In genomic region chr2:101493074-101493473, GRCh38 we compare ENCODE assay signal across 19 cellular contexts. TPM values are rescaled to one million over a fixed set of nuclear protein-coding genes. Genes with fewer than 3 reads are reported as not detected.
A peak's percentile ranks its signal among the peaks of the same experiment; 100 is the strongest.
DNase-seq lines count a peak whose midpoint lies in the region; ATAC-seq, FAIRE-seq and TF ChIP-seq lines count a peak whose summit lies in the region.
"Had no signal": no experiment of that assay in that cellular context is flagged by ENCODE, and none has a peak within 500 bp of the region (broad histone marks: within the 10 kb centered on the region; RNA-seq: fewer than 3 reads in every experiment).

No MANE protein-coding gene starts in this region.

- no peaks in the 10 kb centered on the region for H3K27me3 ChIP-seq in DND-41 (ENCODE audit: insufficient read depth, low read length, poor library complexity)
- H3K27me3 ChIP-seq in IMR-90 (ENCODE audit: control insufficient read depth, insufficient read depth, low read length): no peaks in the 10 kb centered on the region
- H3K27me3 ChIP-seq in hepatocyte: no peaks in the 10 kb centered on the region
- H3K27me3 ChIP-seq: BLaER1 treated with 17β-estradiol and CSF1 and Interleukin-3, amounts not matched to agents 10 nM and 100 nM had no signal

- peak; percentile 53 for FAIRE-seq in urothelium cell line (lab: Jason Lieb, UNC)
- FAIRE-seq: G401.6, GM12891, GM19239 had no signal

- TF ChIP-seq POLR2A in IMR-90 (IDR thresholded peaks at IDR 0.05; ENCODE audit: low read depth, low read length): no peak

- H3K9me2 ChIP-seq in hepatocyte (replicated peaks; ENCODE audit: insufficient read depth): no peaks in the 10 kb centered on the region

- no peak overlapping the region for H4K8ac ChIP-seq in IMR-90 (ENCODE audit: low read depth in 2 of 2, low read length in 2 of 2)

- no peak overlapping the region for H3K14ac ChIP-seq in IMR-90 (replicated peaks; ENCODE audit: low read depth, low read length)

- no peak for TF ChIP-seq RAD21 in IMR-90 (IDR thresholded peaks at IDR 0.05; ENCODE audit: low read length)

- TF ChIP-seq CTCF in DND-41 (IDR thresholded peaks at IDR 0.05; ENCODE audit: borderline replicate concordance, extremely low read depth, low read length, poor library complexity, severe bottlenecking) (no peak), IMR-90 (conservative IDR thresholded peaks at IDR 0.05; ENCODE audit: low read depth, low read length) (no peak), hepatocyte (IDR thresholded peaks at IDR 0.05; ENCODE audit: poor library complexity) (no peak)

- H3K36me3 ChIP-seq in DND-41 (ENCODE audit: insufficient read depth, low read length) (no peaks in the 10 kb centered on the region), IMR-90 (ENCODE audit: control insufficient read depth, insufficient read depth, low read length) (no peaks in the 10 kb centered on the region), hepatocyte (replicated peaks; ENCODE audit: insufficient read depth, low read depth) (no peaks in the 10 kb centered on the region)
- H3K36me3 ChIP-seq: BLaER1 treated with 17β-estradiol and CSF1 and Interleukin-3, amounts not matched to agents 10 nM and 100 nM had no signal

- 0 out of 2 replicates have a peak, but pooled peaks cover 3% of the 10 kb centered on the region for H3K9me1 ChIP-seq in IMR-90 (ENCODE audit: insufficient read depth, low read length)

- WGBS in IMR-90 (ENCODE audit: extremely low coverage in 2 of 2, insufficient read length in 1 of 2), 2 experiments: no CpG with 5 or more reads among the region's 6 CpGs
- WGBS in hepatocyte (ENCODE audit: low lambda C conversion rate, missing lambda C conversion rate): 84% methylated on average over 6 of the region's 6 CpGs

- H3K4ac ChIP-seq in IMR-90 (ENCODE audit: low read depth, low read length): no peak overlapping the region

- H2BK20ac ChIP-seq in IMR-90 (ENCODE audit: low read depth, low read length): no peak overlapping the region

- POLR2A ChIA-PET in IMR-90 (lab: Charles Lee; ENCODE audit: unreplicated experiment): no interaction called here

- CTCF ChIA-PET in IMR-90 (lab: Yijun Ruan, JAX): no interaction called here

- H3K4me2 ChIP-seq in DND-41 (ENCODE audit: insufficient read depth, low read length) (no peak overlapping the region), IMR-90 (ENCODE audit: low read depth, low read length) (no peak overlapping the region), hepatocyte (no peak overlapping the region)
- H3K4me2 ChIP-seq: BLaER1 treated with 17β-estradiol and CSF1 and Interleukin-3, amounts not matched to agents 10 nM and 100 nM had no signal

- DNase-seq in DND-41: no peak
- no peak for DNase-seq in IMR-90
- peak; percentile 45 for DNase-seq in hepatocyte (ENCODE audit: low spot score)
- DNase-seq in urothelium cell line (ENCODE audit: low spot score): no peak
- no peak for DNase-seq in stimulated activated naive CD8-positive, alpha-beta T cell treated with anti-CD3 and anti-CD28 coated beads, Interleukin-15, Interleukin-2, amounts not matched to agents 100 U/mL and 50 U/mL, for 24 hours
- DNase-seq in activated CD8-positive, alpha-beta memory T cell treated with anti-CD3 and anti-CD28 coated beads for 24 hours: no peak
- DNase-seq: 8988T; Calu3; CD8-positive, alpha-beta T cell; DMS53; HCEC 1CT had no signal

- intact Hi-C loops in IMR-90 (cut with micrococcal nuclease): no loop called here

- dilution Hi-C loops in IMR-90 (cut with HindIII; ENCODE audit: low sequenced_read_pairs, unreplicated experiment): no loop called here

- ATAC-seq in DND-41 (ENCODE audit: insufficient read depth, low read depth) (no peak), IMR-90 (ENCODE audit: low read depth) (no peak), HG03139 (IDR thresholded peaks at IDR 0.05; ENCODE audit: unreplicated experiment) (no peak)
- no peak for ATAC-seq in stimulated activated naive CD8-positive, alpha-beta T cell treated with anti-CD3 and anti-CD28 coated beads, Interleukin-15, Interleukin-2, amounts not matched to agents 100 U/mL and 50 U/mL, for 24 hours
- ATAC-seq: CD8-positive, alpha-beta T cell had no signal

- H3K18ac ChIP-seq in IMR-90 (ENCODE audit: low read depth, low read length): no peak overlapping the region

- H4K20me1 ChIP-seq in DND-41 (ENCODE audit: insufficient read depth, low read length): no peaks in the 10 kb centered on the region
- H4K20me1 ChIP-seq in IMR-90 (ENCODE audit: insufficient read depth, low read length): no peaks in the 10 kb centered on the region
- H4K20me1 ChIP-seq in hepatocyte (ENCODE audit: insufficient read depth, poor library complexity, severe bottlenecking): no peaks in the 10 kb centered on the region
- H4K20me1 ChIP-seq: BLaER1 treated with 17β-estradiol and CSF1 and Interleukin-3, amounts not matched to agents 10 nM and 100 nM had no signal

- no peak overlapping the region for H2BK5ac ChIP-seq in IMR-90 (ENCODE audit: low read depth, low read length, poor library complexity, severe bottlenecking)

- H3K9me3 ChIP-seq in DND-41 (ENCODE audit: insufficient read depth, low read length, severe bottlenecking) (no peaks in the 10 kb centered on the region), IMR-90 (ENCODE audit: control insufficient read depth, insufficient read depth, low read length) (no peaks in the 10 kb centered on the region), hepatocyte (ENCODE audit: low read depth) (no peaks in the 10 kb centered on the region)

- H2AK9ac ChIP-seq in IMR-90 (replicated peaks; ENCODE audit: low read depth, low read length, poor library complexity): no peak overlapping the region

- H2BK120ac ChIP-seq in IMR-90 (ENCODE audit: low read depth, low read length): no peak overlapping the region

- H4K5ac ChIP-seq in IMR-90 (ENCODE audit: low read depth, low read length): no peak overlapping the region

- H3K79me2 ChIP-seq in DND-41 (ENCODE audit: insufficient read depth, low read length): no peaks in the 10 kb centered on the region
- no peaks in the 10 kb centered on the region for H3K79me2 ChIP-seq in hepatocyte

- H2BK15ac ChIP-seq in IMR-90 (ENCODE audit: low read depth, low read length): no peak overlapping the region

- in situ Hi-C loops in IMR-90 (cut with MboI; ENCODE audit: low sequenced_read_pairs): no loop called here

- H3K4me3 ChIP-seq in DND-41 (ENCODE audit: low read depth in 1 of 2, low read length in 2 of 2) (no peak overlapping the region), IMR-90 (ENCODE audit: insufficient read depth, low read depth, low read length) (no peak overlapping the region), hepatocyte (no peak overlapping the region)
- H3K4me3 ChIP-seq: BLaER1 treated with 17β-estradiol and CSF1 and Interleukin-3, amounts not matched to agents 10 nM and 100 nM had no signal

- H3K27ac ChIP-seq in DND-41 (ENCODE audit: low read length) (no peak overlapping the region), IMR-90 (ENCODE audit: insufficient read depth, low read length) (no peak overlapping the region), hepatocyte (peak overlapping the region; percentile 73)
- H3K27ac ChIP-seq: BLaER1 treated with 17β-estradiol and CSF1 and Interleukin-3, amounts not matched to agents 10 nM and 100 nM; HL-60 had no signal

- H3K79me1 ChIP-seq in IMR-90 (ENCODE audit: low read depth in 1 of 2, low read length in 2 of 2): no peaks in the 10 kb centered on the region; a peak in 1 of 4 replicates

- H3K9ac ChIP-seq in DND-41 (ENCODE audit: low read depth, low read length): no peak overlapping the region
- no peak overlapping the region for H3K9ac ChIP-seq in IMR-90 (ENCODE audit: low read depth, low read length)
- H3K9ac ChIP-seq: BLaER1 treated with 17β-estradiol and CSF1 and Interleukin-3, amounts not matched to agents 10 nM and 100 nM had no signal

- H3K4me1 ChIP-seq in DND-41 (ENCODE audit: insufficient read depth, low read length) (no peaks in the 10 kb centered on the region), IMR-90 (ENCODE audit: control insufficient read depth, insufficient read depth, low read length) (no peaks in the 10 kb centered on the region), hepatocyte (ENCODE audit: insufficient read depth) (no peaks in the 10 kb centered on the region)

- H2AK5ac ChIP-seq in IMR-90 (ENCODE audit: low read depth, low read length): peak overlapping the region; percentile 51; the same call in 1 of the 2 replicates

- H3K23ac ChIP-seq in IMR-90 (ENCODE audit: low read depth, low read length): no peak overlapping the region

- H4K91ac ChIP-seq in IMR-90 (ENCODE audit: insufficient read depth, low read depth, low read length): no peak overlapping the region

- BruUV-seq in IMR-90 (replicated peaks; lab: Mats Ljungman, UMichigan): no TSS peak

- H2AFZ ChIP-seq in DND-41 (ENCODE audit: low read depth, low read length): 0 out of 2 replicates have a peak overlapping the region, but pooled peaks have one; percentile 19
- peak overlapping the region; percentile 8 for H2AFZ ChIP-seq in IMR-90 (replicated peaks; ENCODE audit: low read length, poor library complexity)
- no peak overlapping the region for H2AFZ ChIP-seq in hepatocyte

- H3K56ac ChIP-seq in IMR-90 (ENCODE audit: extremely low read depth, insufficient read depth, low read length): no peak overlapping the region

TF ChIP-seq in IMR-90, 13 proteins besides CTCF, POLR2A, EP300 and RAD21:
- TF ChIP-seq MXI1 (IDR thresholded peaks at IDR 0.05; ENCODE audit: borderline replicate concordance, low read depth, low read length) (no peak), RCOR1 (IDR thresholded peaks at IDR 0.05; ENCODE audit: insufficient replicate concordance, low read length) (no peak), RFX5 (IDR thresholded peaks at IDR 0.05; ENCODE audit: low read depth, low read length) (no peak)

RNA-seq across cellular contexts. Expression of gene RFX8, which starts 18.2 kb away (rescaled TPM):
- total RNA-seq in IMR-90 (2012; rRNA removed) (1.9 and 2.9 TPM in 2 replicates), hepatocyte (not detected in 2 replicates)
- polyA plus RNA-seq in IMR-90 (2012; rRNA removed) (3.4 and 5.3 TPM in 2 replicates), hepatocyte (0.11 and 0.52 TPM in 2 replicates)
- polyA plus RNA-seq in IMR-90 (2012; cell fraction: cytosol; rRNA removed): 0.65 and 1.5 TPM in 2 replicates
- 15.7 and 27.7 TPM in 2 replicates for polyA plus RNA-seq in IMR-90 (2012; cell fraction: nucleus; rRNA removed; ENCODE audit: low replicate concordance)
- total RNA-seq: A673; Calu3; CD8-positive, alpha-beta T cell; H4 had no signal
